ENCODE assay signal across 1 cellular context in the genomic region with DNA sequence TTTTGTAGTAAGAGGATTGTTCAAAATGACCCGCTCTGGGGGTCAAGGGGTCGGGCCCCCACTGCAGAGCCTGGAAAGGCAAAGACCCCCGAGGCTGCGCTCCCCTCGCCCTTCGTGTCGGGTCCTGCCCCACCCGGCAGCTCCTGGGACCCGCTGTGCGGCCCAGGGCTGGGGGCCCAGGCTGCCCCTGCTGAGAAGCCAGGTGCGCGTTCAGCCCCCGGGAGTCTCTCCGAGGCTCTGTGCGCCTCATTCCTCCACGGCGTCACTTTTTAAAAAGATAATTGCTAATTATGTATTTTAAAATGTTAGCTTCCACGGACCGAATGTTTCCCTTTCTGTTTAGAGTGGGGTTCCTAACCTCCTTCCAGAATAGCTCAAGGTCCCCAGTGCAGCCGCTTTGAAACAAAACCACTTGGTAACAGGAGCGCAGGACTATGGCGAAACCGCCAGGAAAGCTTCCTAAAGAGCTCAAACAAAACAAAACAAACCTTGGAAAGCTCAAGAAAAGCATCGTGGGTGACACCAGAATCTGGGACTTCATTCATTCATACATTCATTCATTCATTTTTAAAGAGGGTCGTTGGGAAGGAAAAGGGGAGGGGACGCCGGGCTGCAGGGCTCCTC.
TF ChIP-seq lines count a peak whose summit lies in the region.

No MANE protein-coding gene starts in this region.

TF ChIP-seq in GM23338, 12 proteins besides CTCF, POLR2A, EP300 and RAD21 (continued from another document):
- TF ChIP-seq, protein P1, sequence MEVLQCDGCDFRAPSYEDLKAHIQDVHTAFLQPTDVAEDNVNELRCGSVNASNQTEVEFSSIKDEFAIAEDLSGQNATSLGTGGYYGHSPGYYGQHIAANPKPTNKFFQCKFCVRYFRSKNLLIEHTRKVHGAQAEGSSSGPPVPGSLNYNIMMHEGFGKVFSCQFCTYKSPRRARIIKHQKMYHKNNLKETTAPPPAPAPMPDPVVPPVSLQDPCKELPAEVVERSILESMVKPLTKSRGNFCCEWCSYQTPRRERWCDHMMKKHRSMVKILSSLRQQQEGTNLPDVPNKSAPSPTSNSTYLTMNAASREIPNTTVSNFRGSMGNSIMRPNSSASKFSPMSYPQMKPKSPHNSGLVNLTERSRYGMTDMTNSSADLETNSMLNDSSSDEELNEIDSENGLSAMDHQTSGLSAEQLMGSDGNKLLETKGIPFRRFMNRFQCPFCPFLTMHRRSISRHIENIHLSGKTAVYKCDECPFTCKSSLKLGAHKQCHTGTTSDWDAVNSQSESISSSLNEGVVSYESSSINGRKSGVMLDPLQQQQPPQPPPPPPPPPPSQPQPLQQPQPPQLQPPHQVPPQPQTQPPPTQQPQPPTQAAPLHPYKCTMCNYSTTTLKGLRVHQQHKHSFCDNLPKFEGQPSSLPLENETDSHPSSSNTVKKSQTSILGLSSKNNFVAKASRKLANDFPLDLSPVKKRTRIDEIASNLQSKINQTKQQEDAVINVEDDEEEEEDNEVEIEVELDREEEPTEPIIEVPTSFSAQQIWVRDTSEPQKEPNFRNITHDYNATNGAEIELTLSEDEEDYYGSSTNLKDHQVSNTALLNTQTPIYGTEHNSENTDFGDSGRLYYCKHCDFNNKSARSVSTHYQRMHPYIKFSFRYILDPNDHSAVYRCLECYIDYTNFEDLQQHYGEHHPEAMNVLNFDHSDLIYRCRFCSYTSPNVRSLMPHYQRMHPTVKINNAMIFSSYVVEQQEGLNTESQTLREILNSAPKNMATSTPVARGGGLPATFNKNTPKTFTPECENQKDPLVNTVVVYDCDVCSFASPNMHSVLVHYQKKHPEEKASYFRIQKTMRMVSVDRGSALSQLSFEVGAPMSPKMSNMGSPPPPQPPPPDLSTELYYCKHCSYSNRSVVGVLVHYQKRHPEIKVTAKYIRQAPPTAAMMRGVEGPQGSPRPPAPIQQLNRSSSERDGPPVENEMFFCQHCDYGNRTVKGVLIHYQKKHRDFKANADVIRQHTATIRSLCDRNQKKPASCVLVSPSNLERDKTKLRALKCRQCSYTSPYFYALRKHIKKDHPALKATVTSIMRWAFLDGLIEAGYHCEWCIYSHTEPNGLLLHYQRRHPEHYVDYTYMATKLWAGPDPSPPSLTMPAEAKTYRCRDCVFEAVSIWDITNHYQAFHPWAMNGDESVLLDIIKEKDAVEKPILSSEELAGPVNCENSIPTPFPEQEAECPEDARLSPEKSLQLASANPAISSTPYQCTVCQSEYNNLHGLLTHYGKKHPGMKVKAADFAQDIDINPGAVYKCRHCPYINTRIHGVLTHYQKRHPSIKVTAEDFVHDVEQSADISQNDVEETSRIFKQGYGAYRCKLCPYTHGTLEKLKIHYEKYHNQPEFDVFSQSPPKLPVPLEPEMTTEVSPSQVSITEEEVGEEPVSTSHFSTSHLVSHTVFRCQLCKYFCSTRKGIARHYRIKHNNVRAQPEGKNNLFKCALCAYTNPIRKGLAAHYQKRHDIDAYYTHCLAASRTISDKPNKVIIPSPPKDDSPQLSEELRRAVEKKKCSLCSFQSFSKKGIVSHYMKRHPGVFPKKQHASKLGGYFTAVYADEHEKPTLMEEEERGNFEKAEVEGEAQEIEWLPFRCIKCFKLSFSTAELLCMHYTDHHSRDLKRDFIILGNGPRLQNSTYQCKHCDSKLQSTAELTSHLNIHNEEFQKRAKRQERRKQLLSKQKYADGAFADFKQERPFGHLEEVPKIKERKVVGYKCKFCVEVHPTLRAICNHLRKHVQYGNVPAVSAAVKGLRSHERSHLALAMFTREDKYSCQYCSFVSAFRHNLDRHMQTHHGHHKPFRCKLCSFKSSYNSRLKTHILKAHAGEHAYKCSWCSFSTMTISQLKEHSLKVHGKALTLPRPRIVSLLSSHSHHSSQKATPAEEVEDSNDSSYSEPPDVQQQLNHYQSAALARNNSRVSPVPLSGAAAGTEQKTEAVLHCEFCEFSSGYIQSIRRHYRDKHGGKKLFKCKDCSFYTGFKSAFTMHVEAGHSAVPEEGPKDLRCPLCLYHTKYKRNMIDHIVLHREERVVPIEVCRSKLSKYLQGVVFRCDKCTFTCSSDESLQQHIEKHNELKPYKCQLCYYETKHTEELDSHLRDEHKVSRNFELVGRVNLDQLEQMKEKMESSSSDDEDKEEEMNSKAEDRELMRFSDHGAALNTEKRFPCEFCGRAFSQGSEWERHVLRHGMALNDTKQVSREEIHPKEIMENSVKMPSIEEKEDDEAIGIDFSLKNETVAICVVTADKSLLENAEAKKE (CRISPR knock-in tag; IDR thresholded peaks at IDR 0.05), result no peak
- no peak for TF ChIP-seq NANOG (IDR thresholded peaks at IDR 0.05; ENCODE audit: borderline replicate concordance)
- TF ChIP-seq ZNF114 (CRISPR knock-in tag; IDR thresholded peaks at IDR 0.05), result no peak
- TF ChIP-seq, protein P2, sequence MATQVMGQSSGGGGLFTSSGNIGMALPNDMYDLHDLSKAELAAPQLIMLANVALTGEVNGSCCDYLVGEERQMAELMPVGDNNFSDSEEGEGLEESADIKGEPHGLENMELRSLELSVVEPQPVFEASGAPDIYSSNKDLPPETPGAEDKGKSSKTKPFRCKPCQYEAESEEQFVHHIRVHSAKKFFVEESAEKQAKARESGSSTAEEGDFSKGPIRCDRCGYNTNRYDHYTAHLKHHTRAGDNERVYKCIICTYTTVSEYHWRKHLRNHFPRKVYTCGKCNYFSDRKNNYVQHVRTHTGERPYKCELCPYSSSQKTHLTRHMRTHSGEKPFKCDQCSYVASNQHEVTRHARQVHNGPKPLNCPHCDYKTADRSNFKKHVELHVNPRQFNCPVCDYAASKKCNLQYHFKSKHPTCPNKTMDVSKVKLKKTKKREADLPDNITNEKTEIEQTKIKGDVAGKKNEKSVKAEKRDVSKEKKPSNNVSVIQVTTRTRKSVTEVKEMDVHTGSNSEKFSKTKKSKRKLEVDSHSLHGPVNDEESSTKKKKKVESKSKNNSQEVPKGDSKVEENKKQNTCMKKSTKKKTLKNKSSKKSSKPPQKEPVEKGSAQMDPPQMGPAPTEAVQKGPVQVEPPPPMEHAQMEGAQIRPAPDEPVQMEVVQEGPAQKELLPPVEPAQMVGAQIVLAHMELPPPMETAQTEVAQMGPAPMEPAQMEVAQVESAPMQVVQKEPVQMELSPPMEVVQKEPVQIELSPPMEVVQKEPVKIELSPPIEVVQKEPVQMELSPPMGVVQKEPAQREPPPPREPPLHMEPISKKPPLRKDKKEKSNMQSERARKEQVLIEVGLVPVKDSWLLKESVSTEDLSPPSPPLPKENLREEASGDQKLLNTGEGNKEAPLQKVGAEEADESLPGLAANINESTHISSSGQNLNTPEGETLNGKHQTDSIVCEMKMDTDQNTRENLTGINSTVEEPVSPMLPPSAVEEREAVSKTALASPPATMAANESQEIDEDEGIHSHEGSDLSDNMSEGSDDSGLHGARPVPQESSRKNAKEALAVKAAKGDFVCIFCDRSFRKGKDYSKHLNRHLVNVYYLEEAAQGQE (IDR thresholded peaks at IDR 0.05; ENCODE audit: unreplicated experiment), result no peak
- no peak for TF ChIP-seq JUNB (IDR thresholded peaks at IDR 0.05; ENCODE audit: unreplicated experiment)
- TF ChIP-seq STAT1 (IDR thresholded peaks at IDR 0.05; ENCODE audit: unreplicated experiment), result no peak
- TF ChIP-seq EZH2phosphoT487 (IDR thresholded peaks at IDR 0.05; ENCODE audit: unreplicated experiment), result no peak
TF ChIP-seq in GM23338: peak in this region for 0.
